In the genomic region with DNA sequence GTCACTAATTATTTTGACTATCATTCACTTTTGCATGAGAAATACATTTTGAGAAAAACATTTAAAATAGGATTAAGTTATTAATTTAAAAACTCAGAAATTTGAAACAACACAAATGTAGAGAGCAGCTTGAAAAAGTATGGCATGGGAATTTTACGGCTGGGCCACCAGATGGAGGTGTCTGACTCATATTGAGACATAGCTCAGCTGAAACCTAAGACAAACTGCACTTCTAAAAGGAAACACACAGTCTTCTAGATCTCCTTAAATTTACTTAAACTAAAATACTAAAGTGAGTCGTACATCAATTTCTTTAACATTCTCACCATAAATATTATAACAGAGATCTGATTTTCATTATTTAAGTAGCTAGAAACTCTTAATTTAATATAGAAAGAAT, we compare ENCODE assay signal across 9 cellular contexts. TPM values are rescaled to one million over a fixed set of nuclear protein-coding genes. Genes with fewer than 3 reads are reported as not detected.
DNase-seq lines count a peak whose midpoint lies in the region; ATAC-seq, FAIRE-seq and TF ChIP-seq lines count a peak whose summit lies in the region.
"Had no signal": no experiment of that assay in that cellular context is flagged by ENCODE, and none has a peak within 500 bp of the region (broad histone marks: within the 10 kb centered on the region; RNA-seq: fewer than 3 reads in every experiment).

No MANE protein-coding gene starts in this region.

- no peaks in the 10 kb centered on the region for H3K9me3 ChIP-seq in pancreas
- no peaks in the 10 kb centered on the region for H3K9me3 ChIP-seq in Peyer's patch

- DNase-seq in GM03348 (ENCODE audit: low spot score): peak; percentile 61
- peak; percentile 51 for DNase-seq in NCI-H748 treated with DMSO at 0.1 percent for 48 hours (lab: John Stamatoyannopoulos, UW)
- peak; percentile 63 for DNase-seq in dermis blood vessel endothelial cell
- DNase-seq in pancreas: no peak
- no peak for DNase-seq in Peyer's patch
- DNase-seq: stimulated activated CD4-positive, alpha-beta T cell treated with anti-CD3 and anti-CD28 coated beads, Interleukin-4, amount 100 ng/mL, for 24 hours had no signal

- H3K36me3 ChIP-seq in pancreas (no peaks in the 10 kb centered on the region), Peyer's patch (no peaks in the 10 kb centered on the region)

- WGBS in pancreas, 2 donors: 10 to 11% methylated on average over 2 of the region's 2 CpGs

- H3K4me1 ChIP-seq in pancreas (no peaks in the 10 kb centered on the region), Peyer's patch (no peaks in the 10 kb centered on the region)

- ATAC-seq in pancreas (peak in 2 of 4 donors; percentile 47 to 62), HG02973 (IDR thresholded peaks at IDR 0.05; ENCODE audit: unreplicated experiment) (no peak), GM19452 (IDR thresholded peaks at IDR 0.05; ENCODE audit: unreplicated experiment) (no peak), HG03439 (IDR thresholded peaks at IDR 0.05; ENCODE audit: unreplicated experiment) (no peak)

- no peak overlapping the region for H3K27ac ChIP-seq in pancreas
- H3K27ac ChIP-seq in Peyer's patch: no peak overlapping the region

- TF ChIP-seq POLR2A in Peyer's patch (IDR thresholded peaks at IDR 0.05): no peak

- H3K4me3 ChIP-seq in pancreas (no peak overlapping the region), Peyer's patch (no peak overlapping the region)

- TF ChIP-seq CTCF in pancreas (IDR thresholded peaks at IDR 0.05) (no peak), Peyer's patch (IDR thresholded peaks at IDR 0.05) (peak in 1 of 6 experiments; percentile 17)

- H3K27me3 ChIP-seq in pancreas (no peaks in the 10 kb centered on the region), Peyer's patch (no peaks in the 10 kb centered on the region)

- intact Hi-C loops in pancreas (cut with DNase I): no loop called here

- FAIRE-seq in pancreas (lab: Jason Lieb, UNC): peak; percentile 82

RNA-seq across cellular contexts. Expression of gene POSTN, which starts 41.9 kb away (rescaled TPM):
- total RNA-seq in dermis blood vessel endothelial cell (114 and 128 TPM in 2 replicates), pancreas (10 to 100 TPM in 1 of 6 donors, 1 to 10 TPM in 3, under 1 TPM in 2; 0.24 to 41.6 (median 2.4) TPM), Peyer's patch (10 to 100 TPM in 3 of 4 donors, 1 to 10 TPM in 1; 3.2 to 27.0 (median 12.8) TPM)
- 1 to 10 TPM in 1 of 2 donors, under 1 TPM in 1; 0.75 to 7.3 TPM for polyA plus RNA-seq in pancreas

Comparison
In these comparisons a context has a peak if more than half of its experiments do, and no peak if none do; other contexts are left out.
1. DNase-seq: peak in GM03348 (single experiment), NCI-H748 treated with DMSO at 0.1 percent for 48 hours (single experiment) and dermis blood vessel endothelial cell (single experiment); none in pancreas (0 of 6) and Peyer's patch (0 of 3).